ENCODE assay signal across 24 cellular contexts in genomic region chr7:70935311-70935710, GRCh38.
A peak's percentile ranks its signal among the peaks of the same experiment; 100 is the strongest.
DNase-seq lines count a peak whose midpoint lies in the region; ATAC-seq, FAIRE-seq and TF ChIP-seq lines count a peak whose summit lies in the region.
"Had no signal": no experiment of that assay in that cellular context is flagged by ENCODE, and none has a peak within 500 bp of the region (broad histone marks: within the 10 kb centered on the region; RNA-seq: fewer than 3 reads in every experiment).

No MANE protein-coding gene starts in this region.

- intact Hi-C loops in activated T-helper 2 cell treated with anti-CD3 and anti-CD28 coated beads, Interferon-gamma antibody, Interleukin-2, Interleukin-4, amounts not matched to agents 10 μg/mL and 5 μg/mL and 100 μg/mL, durations not matched to agents 14 hours and 24 hours and 36 hours (cut with micrococcal nuclease) = no loop called here

- POLR2A ChIA-PET in H1 (lab: Charles Lee; ENCODE audit: partially characterized antibody) = interaction anchor here (0.7 to 1.1 kb wide), 2 partner anchors 28 to 38 kb away, joined by 3 read pairs; no protein-coding TSS in a partner anchor

- H4K91ac ChIP-seq in H1 (replicated peaks; ENCODE audit: insufficient read length, low read length) = no peak overlapping the region

- H3K79me1 ChIP-seq in H1 (ENCODE audit: low read depth, low read length) = no peaks in the 10 kb centered on the region

- no peak overlapping the region for H2BK12ac ChIP-seq in H1 (ENCODE audit: low read depth, low read length)

- FAIRE-seq in H1 (lab: Jason Lieb, UNC) = no peak
- FAIRE-seq: A549, D721Med, GM12891, GM18507 had no signal

- peak overlapping the region; percentile 80 for H2AFZ ChIP-seq in GM23338
- H2AFZ ChIP-seq in H1 (ENCODE audit: low read length) = no peak overlapping the region

- H3K27me3 Mint-ChIP-seq in GM23338 (ENCODE audit: insufficient read depth, low read depth, poor library complexity) (peaks cover 4% of the 10 kb centered on the region), type B pancreatic cell (peaks cover 3% of the 10 kb centered on the region)
- no peaks in the 10 kb centered on the region for H3K27me3 Mint-ChIP-seq in activated T-helper 2 cell treated with anti-CD3 and anti-CD28 coated beads, Interferon-gamma antibody, Interleukin-2, Interleukin-4, amounts not matched to agents 10 μg/mL and 5 μg/mL and 100 μg/mL, durations not matched to agents 14 hours and 24 hours and 36 hours (ENCODE audit: low read depth)
- H3K27me3 Mint-ChIP-seq: CD4-positive, alpha-beta T cell; CD8-positive, alpha-beta memory T cell had no signal

- no peak for TF ChIP-seq POLR2A in H1 (IDR thresholded peaks at IDR 0.05; ENCODE audit: control extremely low read depth in 1 of 2, low read depth in 2 of 2, low read length in 2 of 2)

- H4K8ac ChIP-seq in H1 (ENCODE audit: extremely low read depth, insufficient read depth, low read length) = no peak overlapping the region

- no peak overlapping the region for H3K14ac ChIP-seq in H1 (ENCODE audit: insufficient read length)

- no peak overlapping the region for H3K56ac ChIP-seq in H1 (replicated peaks; ENCODE audit: insufficient read length, low read depth, low read length)

- H3K4me1 ChIP-seq in GM23338 (ENCODE audit: insufficient read depth) (no peaks in the 10 kb centered on the region), H1 (replicated peaks in 1 of 4; ENCODE audit: control insufficient read depth in 3 of 4, insufficient read depth in 4 of 4, low read length in 3 of 4) (peaks cover 0 to 3% (median 0%) of the 10 kb centered on the region in 4 experiments; a peak in 2 of 7 replicates)
- H3K4me1 ChIP-seq: A549; BE2C; BLaER1 treated with 17β-estradiol and CSF1 and Interleukin-3, amounts not matched to agents 10 nM and 100 nM had no signal

- DNase-seq in GM23338 (ENCODE audit: low spot score) = no peak
- no peak for DNase-seq in H1 (ENCODE audit: low read depth in 1 of 2, low spot score in 2 of 2)
- DNase-seq in mesenteric fat pad (ENCODE audit: low spot score) = peak; percentile 33
- DNase-seq in type B pancreatic cell (ENCODE audit: extremely low spot score, unreplicated experiment) = peak; percentile 36
- no peak for DNase-seq in activated T-helper 2 cell treated with anti-CD3 and anti-CD28 coated beads, Interferon-gamma antibody, Interleukin-2, Interleukin-4, amounts not matched to agents 10 μg/mL and 5 μg/mL and 100 μg/mL, durations not matched to agents 14 hours and 24 hours and 36 hours (ENCODE audit: low spot score)
- DNase-seq in activated CD4-positive, CD25-positive, alpha-beta regulatory T cell (lab: John Stamatoyannopoulos, UW) = no peak
- no peak for DNase-seq in DMS 273 (lab: John Stamatoyannopoulos, UW; ENCODE audit: unreplicated experiment)
- DNase-seq: 8988T; ACHN; AML-193; BE2C; CD4-positive, alpha-beta T cell; CD8-positive, alpha-beta memory T cell; DMS53; DMS79 treated with DMSO at 0.1 percent for 48 hours; GF-D8; H9 had no signal

- H3K79me2 ChIP-seq in GM23338 (replicated peaks; ENCODE audit: insufficient read depth) (no peaks in the 10 kb centered on the region), H1 (ENCODE audit: control insufficient read depth in 1 of 2, insufficient read depth in 2 of 2, low read length in 2 of 2) (no peaks in the 10 kb centered on the region)

- no peaks in the 10 kb centered on the region for H4K20me1 ChIP-seq in GM23338 (replicated peaks; ENCODE audit: insufficient read depth)
- no peaks in the 10 kb centered on the region for H4K20me1 ChIP-seq in H1 (replicated peaks in 1 of 2; ENCODE audit: control insufficient read depth in 1 of 2, insufficient read depth in 2 of 2, low read length in 2 of 2)
- H4K20me1 ChIP-seq: BLaER1 treated with 17β-estradiol and CSF1 and Interleukin-3, amounts not matched to agents 10 nM and 100 nM had no signal

- peak overlapping the region; percentile 66; the same call in 1 of the 2 replicates for H2BK20ac ChIP-seq in H1 (ENCODE audit: low read length)

- H2BK120ac ChIP-seq in H1 (replicated peaks; ENCODE audit: low read depth, low read length) = no peak overlapping the region

- H3K4ac ChIP-seq in H1 (replicated peaks; ENCODE audit: insufficient read length, low read depth, low read length) = no peak overlapping the region

- no peak overlapping the region for H3K18ac ChIP-seq in H1 (ENCODE audit: extremely low read depth, low read length)

- no peak for ATAC-seq in GM23338
- ATAC-seq: A549, HCT116 had no signal

- H3K4me1 Mint-ChIP-seq in GM23338 (no peaks in the 10 kb centered on the region; the same call in 2 of the 3 replicates), type B pancreatic cell (ENCODE audit: unreplicated experiment) (no peaks in the 10 kb centered on the region)
- no peaks in the 10 kb centered on the region for H3K4me1 Mint-ChIP-seq in activated T-helper 2 cell treated with anti-CD3 and anti-CD28 coated beads, Interferon-gamma antibody, Interleukin-2, Interleukin-4, amounts not matched to agents 10 μg/mL and 5 μg/mL and 100 μg/mL, durations not matched to agents 14 hours and 24 hours and 36 hours (ENCODE audit: low read depth)
- H3K4me1 Mint-ChIP-seq: CD14-positive monocyte; CD8-positive, alpha-beta memory T cell had no signal

- no peak overlapping the region for H3K4me3 Mint-ChIP-seq in GM23338
- no peak overlapping the region for H3K4me3 Mint-ChIP-seq in type B pancreatic cell
- H3K4me3 Mint-ChIP-seq in activated T-helper 2 cell treated with anti-CD3 and anti-CD28 coated beads, Interferon-gamma antibody, Interleukin-2, Interleukin-4, amounts not matched to agents 10 μg/mL and 5 μg/mL and 100 μg/mL, durations not matched to agents 14 hours and 24 hours and 36 hours (ENCODE audit: low read depth) = no peak overlapping the region
- H3K4me3 Mint-ChIP-seq: CD14-positive monocyte; CD4-positive, alpha-beta T cell; CD8-positive, alpha-beta memory T cell; H9 had no signal

- CTCF ChIA-PET in H1 (lab: Charles Lee; ENCODE audit: partially characterized antibody) = interaction anchor here (0.7 to 1.7 kb wide), 4 partner anchors 13 to 245 kb away, joined by 3 to 5 read pairs (median 4); no protein-coding TSS in a partner anchor

- no peaks in the 10 kb centered on the region for H3K23me2 ChIP-seq in H1 (ENCODE audit: low read depth, low read length)

- no peaks in the 10 kb centered on the region for H3K9me3 ChIP-seq in H1 (ENCODE audit: insufficient read depth in 2 of 2, low read depth in 1 of 2, low read length in 1 of 2)
- H3K9me3 ChIP-seq: A549, BE2C had no signal

- WGBS in H1 (ENCODE audit: extremely low coverage in 1 of 2, insufficient coverage in 1 of 2, insufficient read length in 1 of 2, insufficient replicate concordance in 2 of 2, low coverage in 1 of 2, low lambda C conversion rate in 2 of 2, missing lambda C conversion rate in 1 of 2), 2 experiments = 81% methylated on average over 8 of the region's 8 CpGs; no CpG with 5 or more reads in 1 of the 2 experiments

- H4K5ac ChIP-seq in H1 (ENCODE audit: insufficient read length, low read depth, low read length) = no peak overlapping the region

- no peak overlapping the region for H2BK5ac ChIP-seq in H1 (ENCODE audit: low read depth, low read length)

- H3K9me3 Mint-ChIP-seq in GM23338 (peaks cover 5% of the 10 kb centered on the region), type B pancreatic cell (peaks cover 4% of the 10 kb centered on the region)
- H3K9me3 Mint-ChIP-seq in activated T-helper 2 cell treated with anti-CD3 and anti-CD28 coated beads, Interferon-gamma antibody, Interleukin-2, Interleukin-4, amounts not matched to agents 10 μg/mL and 5 μg/mL and 100 μg/mL, durations not matched to agents 14 hours and 24 hours and 36 hours = peaks cover 36% of the 10 kb centered on the region
- H3K9me3 Mint-ChIP-seq: H9 had no signal

- H3K36me3 Mint-ChIP-seq in GM23338 (ENCODE audit: low read depth) (peaks cover 3% of the 10 kb centered on the region; the same call in 1 of the 3 replicates), type B pancreatic cell (no peaks in the 10 kb centered on the region)
- no peaks in the 10 kb centered on the region for H3K36me3 Mint-ChIP-seq in activated T-helper 2 cell treated with anti-CD3 and anti-CD28 coated beads, Interferon-gamma antibody, Interleukin-2, Interleukin-4, amounts not matched to agents 10 μg/mL and 5 μg/mL and 100 μg/mL, durations not matched to agents 14 hours and 24 hours and 36 hours (ENCODE audit: low read depth)
- H3K36me3 Mint-ChIP-seq: CD14-positive monocyte; CD8-positive, alpha-beta memory T cell had no signal

- H3K36me3 ChIP-seq in GM23338 (ENCODE audit: insufficient read depth) = no peaks in the 10 kb centered on the region
- H3K36me3 ChIP-seq in H1 (ENCODE audit: control insufficient read depth in 2 of 4, insufficient read depth in 4 of 4, low read length in 3 of 4) = no peaks in the 10 kb centered on the region
- H3K36me3 ChIP-seq: BE2C; BLaER1 treated with 17β-estradiol and CSF1 and Interleukin-3, amounts not matched to agents 10 nM and 100 nM had no signal

- no peak for TF ChIP-seq EP300 in H1 (IDR thresholded peaks at IDR 0.05; ENCODE audit: borderline replicate concordance in 1 of 2, low read depth in 2 of 2, low read length in 2 of 2)

- H3K4me3 ChIP-seq in GM23338 = no peak overlapping the region
- H3K4me3 ChIP-seq in H1 (ENCODE audit: extremely low read depth in 1 of 4, insufficient read depth in 2 of 4, low read depth in 3 of 4, low read length in 4 of 4) = no peak overlapping the region
- H3K4me3 ChIP-seq: A549; BLaER1 treated with 17β-estradiol and CSF1 and Interleukin-3, amounts not matched to agents 10 nM and 100 nM had no signal

- no peak for TF ChIP-seq CTCF in GM23338 (conservative IDR thresholded peaks at IDR 0.05; ENCODE audit: low read depth in 2 of 2)
- peak in 1 of 3 experiments; percentile 2; a peak in 1 of 4 replicates for TF ChIP-seq CTCF in H1 (IDR thresholded peaks at IDR 0.05; ENCODE audit: control extremely low read depth in 1 of 3, insufficient read depth in 1 of 3, low read depth in 1 of 3, low read length in 3 of 3)
- TF ChIP-seq CTCF in type B pancreatic cell (conservative IDR thresholded peaks at IDR 0.05) = no peak

- H3K4me2 ChIP-seq in GM23338 (no peak overlapping the region), H1 (ENCODE audit: insufficient read depth in 1 of 2, low read depth in 2 of 2, low read length in 2 of 2) (no peak overlapping the region)
- H3K4me2 ChIP-seq: A549; BLaER1 treated with 17β-estradiol and CSF1 and Interleukin-3, amounts not matched to agents 10 nM and 100 nM had no signal

- H3K9me2 ChIP-seq in GM23338 (ENCODE audit: insufficient read depth) = no peaks in the 10 kb centered on the region; the same call in 1 of the 2 replicates

- H3K27ac ChIP-seq in GM23338 (ENCODE audit: low read depth) (no peak overlapping the region), H1 (ENCODE audit: low read depth, low read length) (no peak overlapping the region)
- H3K27ac ChIP-seq: A549; BLaER1 treated with 17β-estradiol and CSF1 and Interleukin-3, amounts not matched to agents 10 nM and 100 nM had no signal

- no peak overlapping the region for H3K23ac ChIP-seq in H1 (ENCODE audit: insufficient read length)

- H3K27ac Mint-ChIP-seq in GM23338 (no peak overlapping the region), type B pancreatic cell (no peak overlapping the region)
- no peak overlapping the region for H3K27ac Mint-ChIP-seq in activated T-helper 2 cell treated with anti-CD3 and anti-CD28 coated beads, Interferon-gamma antibody, Interleukin-2, Interleukin-4, amounts not matched to agents 10 μg/mL and 5 μg/mL and 100 μg/mL, durations not matched to agents 14 hours and 24 hours and 36 hours
- H3K27ac Mint-ChIP-seq: CD14-positive monocyte; CD4-positive, alpha-beta T cell; CD8-positive, alpha-beta memory T cell; H9 had no signal

- 0 out of 4 replicates have a peak, but pooled peaks of 1 of the 2 experiments have one; percentile 3 for TF ChIP-seq RAD21 in H1 (IDR thresholded peaks at IDR 0.05 in 1 of 2, conservative IDR thresholded peaks at IDR 0.05 in 1 of 2; ENCODE audit: low read depth in 2 of 2, low read length in 2 of 2)

- H3K27me3 ChIP-seq in GM23338 (ENCODE audit: insufficient read depth) (no peaks in the 10 kb centered on the region), H1 (replicated peaks in 1 of 4; ENCODE audit: control insufficient read depth in 3 of 4, extremely low read depth in 1 of 4, insufficient read depth in 3 of 4, low read length in 3 of 4) (no peaks in the 10 kb centered on the region)
- H3K27me3 ChIP-seq: BE2C; BLaER1 treated with 17β-estradiol and CSF1 and Interleukin-3, amounts not matched to agents 10 nM and 100 nM had no signal

- H3F3A ChIP-seq in GM23338 (replicated peaks; ENCODE audit: low read depth) = no peaks in the 10 kb centered on the region

- no peak overlapping the region for H2BK15ac ChIP-seq in H1 (ENCODE audit: low read length)

- no peak overlapping the region for H2AK5ac ChIP-seq in H1 (ENCODE audit: low read depth, low read length)

- no peak overlapping the region for H3K9ac ChIP-seq in H1 (replicated peaks in 1 of 4; ENCODE audit: extremely low read depth in 1 of 4, low read depth in 3 of 4, low read length in 3 of 4)
- H3K9ac ChIP-seq: BLaER1 treated with 17β-estradiol and CSF1 and Interleukin-3, amounts not matched to agents 10 nM and 100 nM had no signal

Comparison
In these comparisons a context has a peak if more than half of its experiments do, and no peak if none do; other contexts are left out.
1. DNase-seq: peak in mesenteric fat pad (single experiment) and type B pancreatic cell (single experiment); none in GM23338 (single experiment), H1 (0 of 2), activated T-helper 2 cell treated with anti-CD3 and anti-CD28 coated beads, Interferon-gamma antibody, Interleukin-2, Interleukin-4, amounts not matched to agents 10 μg/mL and 5 μg/mL and 100 μg/mL, durations not matched to agents 14 hours and 24 hours and 36 hours (single experiment), activated CD4-positive, CD25-positive, alpha-beta regulatory T cell (0 of 4) and DMS 273 (single experiment).